In genomic region chrX:136597356-136597755, GRCh38 we compare ENCODE assay signal across 15 cellular contexts. TPM values are rescaled to one million over a fixed set of nuclear protein-coding genes. Genes with fewer than 3 reads are reported as not detected.
DNase-seq lines count a peak whose midpoint lies in the region; ATAC-seq and TF ChIP-seq lines count a peak whose summit lies in the region.
"Had no signal": no experiment of that assay in that cellular context is flagged by ENCODE, and none has a peak within 500 bp of the region (broad histone marks: within the 10 kb centered on the region; RNA-seq: fewer than 3 reads in every experiment).

No MANE protein-coding gene starts in this region.

- peaks cover 36% of the 10 kb centered on the region for H3K4me1 Mint-ChIP-seq in activated T-cell treated with anti-CD3 and anti-CD28 coated beads, Interleukin-2, amount 50 U/mL, for 72 hours (ENCODE audit: low read depth)
- H3K4me1 Mint-ChIP-seq in activated CD4-positive, alpha-beta memory T cell treated with anti-CD3 and anti-CD28 coated beads for 36 hours (ENCODE audit: low read depth), result peaks cover 54% of the 10 kb centered on the region
- H3K4me1 Mint-ChIP-seq: H9 had no signal

- intact Hi-C loops in activated CD4-positive, alpha-beta memory T cell treated with anti-CD3 and anti-CD28 coated beads for 36 hours (cut with micrococcal nuclease), result no loop called here

- H3K27ac Mint-ChIP-seq in activated T-cell treated with anti-CD3 and anti-CD28 coated beads, Interleukin-2, amount 50 U/mL, for 72 hours, result peak overlapping the region; percentile 93
- H3K27ac Mint-ChIP-seq in activated CD4-positive, alpha-beta memory T cell treated with anti-CD3 and anti-CD28 coated beads for 36 hours, result peak overlapping the region; percentile 92
- H3K27ac Mint-ChIP-seq: CD8-positive, alpha-beta memory T cell; H9 had no signal

- CTCF ChIA-PET in activated CD4-positive, alpha-beta memory T cell treated with anti-CD3 and anti-CD28 coated beads for 36 hours (lab: Charles Lee), result interaction anchor here (1.6 kb wide), 1 partner anchor 9 kb away, joined by 4 read pairs; no protein-coding TSS in a partner anchor

- H3K27me3 ChIP-seq in KMS-11 (ENCODE audit: insufficient read depth, low read depth), result no peaks in the 10 kb centered on the region
- H3K27me3 ChIP-seq: BE2C had no signal

- H3K4me1 ChIP-seq in KMS-11 (ENCODE audit: low read depth, poor library complexity, severe bottlenecking), result peaks cover 35% of the 10 kb centered on the region
- H3K4me1 ChIP-seq: A549, BE2C, Caco-2 had no signal

- H3K4me2 ChIP-seq in KMS-11, result peak overlapping the region; percentile 66; the same call in 1 of the 2 replicates
- H3K4me2 ChIP-seq: A549 had no signal

- H3K27ac ChIP-seq in KMS-11, result peak overlapping the region; percentile 70; the same call in 1 of the 2 replicates
- no peak overlapping the region for H3K27ac ChIP-seq in coronary artery
- H3K27ac ChIP-seq: A549, C4-2B had no signal

- no peaks in the 10 kb centered on the region for H3K9me3 Mint-ChIP-seq in activated T-cell treated with anti-CD3 and anti-CD28 coated beads, Interleukin-2, amount 50 U/mL, for 72 hours
- H3K9me3 Mint-ChIP-seq in activated CD4-positive, alpha-beta memory T cell treated with anti-CD3 and anti-CD28 coated beads for 36 hours, result peaks cover 9% of the 10 kb centered on the region
- H3K9me3 Mint-ChIP-seq: CD8-positive, alpha-beta memory T cell had no signal

- no peaks in the 10 kb centered on the region for H3K36me3 ChIP-seq in KMS-11 (ENCODE audit: insufficient read depth)
- H3K36me3 ChIP-seq: BE2C had no signal

- no peaks in the 10 kb centered on the region for H4K20me1 ChIP-seq in KMS-11 (ENCODE audit: insufficient read depth)

- no peak for DNase-seq in activated T-cell treated with anti-CD3 and anti-CD28 coated beads, Interleukin-2, amount 50 U/mL, for 72 hours
- no peak for DNase-seq in activated T-cell treated with anti-CD3 and anti-CD28 coated beads for 4 hours
- no peak for DNase-seq in activated CD4-positive, alpha-beta memory T cell treated with anti-CD3 and anti-CD28 coated beads for 36 hours
- no peak for DNase-seq in NCI-H446 treated with DMSO at 0.1 percent for 48 hours (lab: John Stamatoyannopoulos, UW)
- no peak for DNase-seq in coronary artery (ENCODE audit: low spot score)
- DNase-seq: BE2C; Caco-2; CD8-positive, alpha-beta memory T cell; DND-41; GDM1; GOT3; H9 had no signal

- peak overlapping the region; percentile 19 to 79 for H3K4me3 Mint-ChIP-seq in activated T-cell treated with anti-CD3 and anti-CD28 coated beads, Interleukin-2, amount 50 U/mL, for 72 hours
- no peak overlapping the region for H3K4me3 Mint-ChIP-seq in activated CD4-positive, alpha-beta memory T cell treated with anti-CD3 and anti-CD28 coated beads for 36 hours
- H3K4me3 Mint-ChIP-seq: CD8-positive, alpha-beta memory T cell; H9 had no signal

- H3K4me3 ChIP-seq in KMS-11 (IDR thresholded peaks at IDR 0.05; ENCODE audit: insufficient read depth, low read depth, low read length) (no peak overlapping the region), coronary artery (no peak overlapping the region)
- H3K4me3 ChIP-seq: A549 had no signal

- no peak overlapping the region for H2AFZ ChIP-seq in KMS-11 (ENCODE audit: low read depth)

- TF ChIP-seq CTCF in KMS-11 (conservative IDR thresholded peaks at IDR 0.05; ENCODE audit: low read depth, low read length), result no peak
- TF ChIP-seq CTCF in coronary artery (IDR thresholded peaks at IDR 0.05), result no peak

- H3K27me3 Mint-ChIP-seq in activated T-cell treated with anti-CD3 and anti-CD28 coated beads, Interleukin-2, amount 50 U/mL, for 72 hours (ENCODE audit: low read depth), result peaks cover 12% of the 10 kb centered on the region
- H3K27me3 Mint-ChIP-seq in activated CD4-positive, alpha-beta memory T cell treated with anti-CD3 and anti-CD28 coated beads for 36 hours, result no peaks in the 10 kb centered on the region

- POLR2A ChIA-PET in activated CD4-positive, alpha-beta memory T cell treated with anti-CD3 and anti-CD28 coated beads for 36 hours (lab: Charles Lee), result interaction anchor here (0.8 to 2.0 kb wide), 2 partner anchors 9 to 38 kb away, joined by 4 to 10 read pairs; no protein-coding TSS in a partner anchor

- H3K36me3 Mint-ChIP-seq in activated T-cell treated with anti-CD3 and anti-CD28 coated beads, Interleukin-2, amount 50 U/mL, for 72 hours (ENCODE audit: insufficient read depth in 2 of 2), result peaks cover 2 to 3% of the 10 kb centered on the region in 2 donors
- no peaks in the 10 kb centered on the region for H3K36me3 Mint-ChIP-seq in activated CD4-positive, alpha-beta memory T cell treated with anti-CD3 and anti-CD28 coated beads for 36 hours
- H3K36me3 Mint-ChIP-seq: CD8-positive, alpha-beta memory T cell had no signal

- H3K9ac ChIP-seq in KMS-11, result no peak overlapping the region

- no peak for ATAC-seq in activated T-cell treated with anti-CD3 and anti-CD28 coated beads, Interleukin-2, amount 50 U/mL, for 72 hours (replicated peaks in 1 of 2)
- ATAC-seq: A549 had no signal

- no peaks in the 10 kb centered on the region for H3K79me2 ChIP-seq in KMS-11 (ENCODE audit: insufficient read depth, low read depth)

RNA-seq across cellular contexts. Expression of gene CD40LG, which starts 50.6 kb away (rescaled TPM):
- 10 to 100 TPM; 26.5 to 36.1 TPM for total RNA-seq in activated T-cell treated with anti-CD3 and anti-CD28 coated beads, Interleukin-2, amount 50 U/mL, for 72 hours
- total RNA-seq in activated CD4-positive, alpha-beta memory T cell treated with anti-CD3 and anti-CD28 coated beads for 36 hours, result 100 to 1,000 TPM; 153 to 155 TPM
- total RNA-seq: Caco-2, H9 had no signal

Comparison
In these comparisons a context has a peak if more than half of its experiments do, and no peak if none do; other contexts are left out.
1. RNA of gene CD40LG, which starts 50.6 kb away (total RNA-seq): 153 to 155 TPM in activated CD4-positive, alpha-beta memory T cell treated with anti-CD3 and anti-CD28 coated beads for 36 hours; 26.5 to 36.1 TPM in activated T-cell treated with anti-CD3 and anti-CD28 coated beads, Interleukin-2, amount 50 U/mL, for 72 hours; every median in the first group is over 4 times any median in the second.